ENCODE assay signal across 15 cellular contexts in the genomic region with DNA sequence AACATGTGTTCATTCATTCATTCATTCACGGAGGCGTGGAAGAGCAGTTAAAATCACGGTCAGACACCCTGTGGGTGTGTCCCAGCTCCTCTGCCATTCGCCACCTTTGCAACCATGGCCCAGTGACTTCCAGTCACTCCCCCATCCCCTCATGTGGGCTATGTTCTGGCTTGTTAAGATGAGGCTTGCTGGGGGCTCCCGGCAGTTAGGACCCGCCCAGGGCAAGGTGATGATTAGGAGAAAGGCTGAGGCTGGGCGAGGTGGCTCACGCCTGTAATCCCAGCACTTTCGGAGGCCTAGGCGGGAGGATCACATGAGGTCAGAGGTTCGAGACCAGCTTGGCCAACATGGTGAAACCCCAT. TPM values are rescaled to one million over a fixed set of nuclear protein-coding genes. Genes with fewer than 3 reads are reported as not detected.
DNase-seq lines count a peak whose midpoint lies in the region; ATAC-seq and TF ChIP-seq lines count a peak whose summit lies in the region.
"Had no signal": no experiment of that assay in that cellular context is flagged by ENCODE, and none has a peak within 500 bp of the region (broad histone marks: within the 10 kb centered on the region; RNA-seq: fewer than 3 reads in every experiment).

No MANE protein-coding gene starts in this region.

- H3K27me3 Mint-ChIP-seq in CD14-positive monocyte (ENCODE audit: low read depth in 3 of 3): peaks cover 10 to 15% (median 11%) of the 10 kb centered on the region in 3 donors

- peak overlapping the region; percentile 95 to 99 (median 97) for H3K27ac Mint-ChIP-seq in CD14-positive monocyte
- H3K27ac Mint-ChIP-seq: neural progenitor cell, WTC11 had no signal

- H3K27ac ChIP-seq in psoas muscle: peak overlapping the region; percentile 18
- H3K27ac ChIP-seq: neural progenitor cell had no signal

- no peaks in the 10 kb centered on the region for H3K36me3 ChIP-seq in psoas muscle (ENCODE audit: insufficient read depth in 1 of 2, low read depth in 1 of 2)
- H3K36me3 ChIP-seq: neural progenitor cell had no signal

- peak overlapping the region; percentile 52 to 83 for H3K4me3 Mint-ChIP-seq in CD14-positive monocyte
- H3K4me3 Mint-ChIP-seq: neural progenitor cell, WTC11 had no signal

- intact Hi-C loops in CD14-positive monocyte (cut with micrococcal nuclease) (loop anchor here (1.0 to 10.0 kb wide), 4 partner anchors 15 to 433 kb away; no protein-coding TSS in a partner anchor), psoas muscle (cut with DNase I) (no loop called here)

- H3K4me3 ChIP-seq in epithelial cell of esophagus (ENCODE audit: low read length) (no peak overlapping the region), psoas muscle (no peak overlapping the region)
- H3K4me3 ChIP-seq: GM12878, neural progenitor cell had no signal

- H3K4me1 ChIP-seq in psoas muscle: no peaks in the 10 kb centered on the region

- ATAC-seq in psoas muscle (no peak), GM18873 (IDR thresholded peaks at IDR 0.05; ENCODE audit: low FRiP score, unreplicated experiment) (no peak), GM18861 (IDR thresholded peaks at IDR 0.05; ENCODE audit: unreplicated experiment) (no peak)
- ATAC-seq: WTC11 had no signal

- no peaks in the 10 kb centered on the region for H3K9me3 ChIP-seq in psoas muscle
- H3K9me3 ChIP-seq: Caco-2 had no signal

- WGBS in psoas muscle, 3 donors: 63 to 69% (median 68%) methylated on average over 11 of the region's 11 CpGs

- peaks cover 0 to 19% (median 0%) of the 10 kb centered on the region in 3 donors for H3K27me3 ChIP-seq in psoas muscle (ENCODE audit: insufficient read depth in 3 of 3, low read length in 2 of 3)
- H3K27me3 ChIP-seq: neural progenitor cell had no signal

- peak; percentile 56 for DNase-seq in CD14-positive monocyte (ENCODE audit: low spot score)
- DNase-seq in OCI-M1 (lab: John Stamatoyannopoulos, UW): peak; percentile 68
- peak; percentile 27 for DNase-seq in epithelial cell of esophagus (ENCODE audit: low read depth)
- DNase-seq in psoas muscle: no peak
- DNase-seq in NOMO-1 treated with dmso at 0.1 percent for 144 hours (lab: John Stamatoyannopoulos, UW; ENCODE audit: unreplicated experiment): no peak
- DNase-seq in inferior parietal cortex (ENCODE audit: extremely low spot score): no peak
- DNase-seq: activated naive CD4-positive, alpha-beta T cell treated with anti-CD3 and anti-CD28 coated beads, Interleukin-2, amount 50 U/mL, for 16 hours had no signal

- peaks cover 78% of the 10 kb centered on the region for H3K4me1 Mint-ChIP-seq in CD14-positive monocyte

- peaks cover 0 to 2% (median 0%) of the 10 kb centered on the region in 7 donors for H3K9me3 Mint-ChIP-seq in CD14-positive monocyte
- H3K9me3 Mint-ChIP-seq: effector memory CD8-positive, alpha-beta T cell; neural progenitor cell; WTC11 had no signal

- TF ChIP-seq CTCF in CD14-positive monocyte (IDR thresholded peaks at IDR 0.05): no peak
- no peak for TF ChIP-seq CTCF in epithelial cell of esophagus (IDR thresholded peaks at IDR 0.05; ENCODE audit: insufficient read depth, low read depth, low read length, missing control alignments)
- no peak for TF ChIP-seq CTCF in psoas muscle (IDR thresholded peaks at IDR 0.05)

- peaks cover 2 to 8% of the 10 kb centered on the region in 2 donors for H3K36me3 Mint-ChIP-seq in CD14-positive monocyte
- H3K36me3 Mint-ChIP-seq: neural progenitor cell, WTC11 had no signal

RNA-seq across cellular contexts. Expression of gene PTGES, which starts 24.9 kb away (rescaled TPM):
- polyA plus RNA-seq in CD14-positive monocyte: under 1 TPM; 0.29 to 0.84 TPM
- total RNA-seq in psoas muscle: under 1 TPM; 0.32 to 0.67 (median 0.50) TPM
- under 1 TPM; 0.32 to 0.68 (median 0.40) TPM for polyA plus RNA-seq in psoas muscle
- total RNA-seq: GM12878, OCI-LY7 had no signal

RNA-seq across cellular contexts. Expression of gene TOR1B, which starts 25.2 kb away (rescaled TPM):
- 10 to 100 TPM; 15.8 to 18.0 TPM for polyA plus RNA-seq in CD14-positive monocyte
- 10 to 100 TPM; 13.5 to 15.9 (median 14.3) TPM for total RNA-seq in psoas muscle
- 10 to 100 TPM; 13.0 to 30.1 (median 15.9) TPM for polyA plus RNA-seq in psoas muscle

RNA-seq across cellular contexts. Expression of gene TOR1A, which starts 46.2 kb away (rescaled TPM):
- polyA plus RNA-seq in CD14-positive monocyte (10 to 100 TPM; 89.6 to 95.3 TPM), psoas muscle (10 to 100 TPM; 17.9 to 25.4 (median 24.0) TPM)
- total RNA-seq in psoas muscle: 10 to 100 TPM; 10.4 to 18.5 (median 12.9) TPM

RNA-seq across cellular contexts. Expression of gene C9orf78, which starts 57.3 kb away (rescaled TPM):
- polyA plus RNA-seq in CD14-positive monocyte: 10 to 100 TPM; 53.3 to 82.4 TPM
- 10 to 100 TPM; 37.1 to 53.2 (median 44.5) TPM for total RNA-seq in psoas muscle
- 100 to 1,000 TPM in 1 of 3 donors, 10 to 100 TPM in 2; 73.0 to 157 (median 98.0) TPM for polyA plus RNA-seq in psoas muscle

RNA-seq across cellular contexts. Expression of gene USP20, which starts 57.5 kb away (rescaled TPM):
- polyA plus RNA-seq in CD14-positive monocyte (1 to 10 TPM; 2.7 to 5.2 TPM), psoas muscle (10 to 100 TPM in 2 of 3 donors, 1 to 10 TPM in 1; 9.5 to 16.2 (median 11.1) TPM)
- total RNA-seq in psoas muscle: 10 to 100 TPM; 12.6 to 18.4 (median 16.5) TPM

Comparison
In these comparisons a context has a peak if more than half of its experiments do, and no peak if none do; other contexts are left out.
1. DNase-seq: peak in CD14-positive monocyte (single experiment), OCI-M1 (single experiment) and epithelial cell of esophagus (single experiment); none in psoas muscle (0 of 2), NOMO-1 treated with dmso at 0.1 percent for 144 hours (single experiment) and inferior parietal cortex (single experiment).
2. intact Hi-C loops: an anchor here in CD14-positive monocyte (1.0 to 10.0 kb wide); none called in psoas muscle.